1 cellular context compared by ENCODE assay signal in the genomic region with DNA sequence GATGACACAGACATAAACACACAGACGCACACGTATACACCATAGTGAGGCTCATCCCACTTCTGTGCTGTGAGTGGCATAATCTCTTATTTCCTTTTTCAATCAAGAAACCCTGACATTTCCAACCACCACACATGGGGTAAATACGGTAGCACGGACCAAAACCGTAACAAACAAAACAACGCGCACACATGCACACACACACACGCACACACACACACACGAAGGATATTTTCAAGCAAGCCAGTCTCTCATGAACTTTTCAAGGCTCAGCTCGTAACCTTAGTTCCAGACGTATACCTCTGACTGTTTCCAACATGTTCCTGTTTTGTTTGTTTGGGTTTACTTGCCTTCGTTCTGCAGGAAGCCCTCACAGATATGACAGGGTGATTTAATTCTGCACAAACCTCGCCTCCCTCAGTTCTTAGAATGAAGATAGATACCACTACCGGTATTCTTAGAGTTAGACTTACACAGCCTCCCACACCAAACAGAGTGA.
TF ChIP-seq lines count a peak whose summit lies in the region.

No MANE protein-coding gene starts in this region.

TF ChIP-seq in K562, 482 proteins besides CTCF, POLR2A, EP300 and RAD21 (continued from another document):
- TF ChIP-seq, protein P1, sequence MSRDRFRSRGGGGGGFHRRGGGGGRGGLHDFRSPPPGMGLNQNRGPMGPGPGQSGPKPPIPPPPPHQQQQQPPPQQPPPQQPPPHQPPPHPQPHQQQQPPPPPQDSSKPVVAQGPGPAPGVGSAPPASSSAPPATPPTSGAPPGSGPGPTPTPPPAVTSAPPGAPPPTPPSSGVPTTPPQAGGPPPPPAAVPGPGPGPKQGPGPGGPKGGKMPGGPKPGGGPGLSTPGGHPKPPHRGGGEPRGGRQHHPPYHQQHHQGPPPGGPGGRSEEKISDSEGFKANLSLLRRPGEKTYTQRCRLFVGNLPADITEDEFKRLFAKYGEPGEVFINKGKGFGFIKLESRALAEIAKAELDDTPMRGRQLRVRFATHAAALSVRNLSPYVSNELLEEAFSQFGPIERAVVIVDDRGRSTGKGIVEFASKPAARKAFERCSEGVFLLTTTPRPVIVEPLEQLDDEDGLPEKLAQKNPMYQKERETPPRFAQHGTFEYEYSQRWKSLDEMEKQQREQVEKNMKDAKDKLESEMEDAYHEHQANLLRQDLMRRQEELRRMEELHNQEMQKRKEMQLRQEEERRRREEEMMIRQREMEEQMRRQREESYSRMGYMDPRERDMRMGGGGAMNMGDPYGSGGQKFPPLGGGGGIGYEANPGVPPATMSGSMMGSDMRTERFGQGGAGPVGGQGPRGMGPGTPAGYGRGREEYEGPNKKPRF (IDR thresholded peaks at IDR 0.05; ENCODE audit: low read depth, low read length) = no peak
- TF ChIP-seq GATAD2B (IDR thresholded peaks at IDR 0.05; ENCODE audit: borderline replicate concordance) = no peak
- no peak for TF ChIP-seq MTA2 (IDR thresholded peaks at IDR 0.05; ENCODE audit: low read depth)
- TF ChIP-seq STAT5A (IDR thresholded peaks at IDR 0.05; ENCODE audit: borderline replicate concordance, low read length) = no peak
- no peak for TF ChIP-seq RBM25 (IDR thresholded peaks at IDR 0.05; ENCODE audit: low read depth, low read length, severe bottlenecking)
- TF ChIP-seq SUPT5H (IDR thresholded peaks at IDR 0.05) = no peak
- TF ChIP-seq ZBTB7A (IDR thresholded peaks at IDR 0.05; ENCODE audit: borderline replicate concordance, control insufficient read depth, low read depth, low read length) = no peak
- no peak for TF ChIP-seq NR2C2 (CRISPR knock-in tag; IDR thresholded peaks at IDR 0.05)
- no peak for TF ChIP-seq NR2C2 (tag; IDR thresholded peaks at IDR 0.05)
- TF ChIP-seq ATF1 (CRISPR knock-in tag; IDR thresholded peaks at IDR 0.05) = no peak
- TF ChIP-seq ATF1 (tag; IDR thresholded peaks at IDR 0.05) = peak; percentile 46; the same call in 1 of the 2 replicates
- TF ChIP-seq, protein P2, sequence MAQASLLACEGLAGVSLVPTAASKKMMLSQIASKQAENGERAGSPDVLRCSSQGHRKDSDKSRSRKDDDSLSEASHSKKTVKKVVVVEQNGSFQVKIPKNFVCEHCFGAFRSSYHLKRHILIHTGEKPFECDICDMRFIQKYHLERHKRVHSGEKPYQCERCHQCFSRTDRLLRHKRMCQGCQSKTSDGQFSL (CRISPR knock-in tag; IDR thresholded peaks at IDR 0.05) = no peak
- TF ChIP-seq, protein P2 (tag; IDR thresholded peaks at IDR 0.05) = no peak
- peak in 1 of 2 experiments; percentile 51; a peak in 1 of 4 replicates for TF ChIP-seq TBL1XR1 (IDR thresholded peaks at IDR 0.05; ENCODE audit: low read length in 2 of 2)
- TF ChIP-seq ELF2 (CRISPR knock-in tag; IDR thresholded peaks at IDR 0.05) = no peak
- TF ChIP-seq, protein P3, sequence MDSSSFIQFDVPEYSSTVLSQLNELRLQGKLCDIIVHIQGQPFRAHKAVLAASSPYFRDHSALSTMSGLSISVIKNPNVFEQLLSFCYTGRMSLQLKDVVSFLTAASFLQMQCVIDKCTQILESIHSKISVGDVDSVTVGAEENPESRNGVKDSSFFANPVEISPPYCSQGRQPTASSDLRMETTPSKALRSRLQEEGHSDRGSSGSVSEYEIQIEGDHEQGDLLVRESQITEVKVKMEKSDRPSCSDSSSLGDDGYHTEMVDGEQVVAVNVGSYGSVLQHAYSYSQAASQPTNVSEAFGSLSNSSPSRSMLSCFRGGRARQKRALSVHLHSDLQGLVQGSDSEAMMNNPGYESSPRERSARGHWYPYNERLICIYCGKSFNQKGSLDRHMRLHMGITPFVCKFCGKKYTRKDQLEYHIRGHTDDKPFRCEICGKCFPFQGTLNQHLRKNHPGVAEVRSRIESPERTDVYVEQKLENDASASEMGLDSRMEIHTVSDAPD (CRISPR knock-in tag; IDR thresholded peaks at IDR 0.05) = no peak
- TF ChIP-seq ZNF785 (CRISPR knock-in tag; IDR thresholded peaks at IDR 0.05) = no peak
- no peak for TF ChIP-seq TEAD2 (tag; IDR thresholded peaks at IDR 0.05)
- TF ChIP-seq SP1 (CRISPR knock-in tag; IDR thresholded peaks at IDR 0.05) = no peak
- TF ChIP-seq SNRNP70 (optimal IDR thresholded peaks at IDR 0.05; ENCODE audit: low read depth, low read length) = no peak
- no peak for TF ChIP-seq ZFP1 (CRISPR knock-in tag; IDR thresholded peaks at IDR 0.05)
- TF ChIP-seq HINFP (tag; conservative IDR thresholded peaks at IDR 0.05; ENCODE audit: low read depth) = no peak
- TF ChIP-seq, protein P4, sequence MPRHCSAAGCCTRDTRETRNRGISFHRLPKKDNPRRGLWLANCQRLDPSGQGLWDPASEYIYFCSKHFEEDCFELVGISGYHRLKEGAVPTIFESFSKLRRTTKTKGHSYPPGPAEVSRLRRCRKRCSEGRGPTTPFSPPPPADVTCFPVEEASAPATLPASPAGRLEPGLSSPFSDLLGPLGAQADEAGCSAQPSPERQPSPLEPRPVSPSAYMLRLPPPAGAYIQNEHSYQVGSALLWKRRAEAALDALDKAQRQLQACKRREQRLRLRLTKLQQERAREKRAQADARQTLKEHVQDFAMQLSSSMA (CRISPR knock-in tag; IDR thresholded peaks at IDR 0.05) = no peak
- TF ChIP-seq RAD51 (IDR thresholded peaks at IDR 0.05; ENCODE audit: borderline replicate concordance, low read depth) = no peak
- peak; percentile 30; the same call in 1 of the 2 replicates for TF ChIP-seq TEAD4 (IDR thresholded peaks at IDR 0.05; ENCODE audit: low read length)
- TF ChIP-seq TEAD4 (CRISPR knock-in tag; IDR thresholded peaks at IDR 0.05; ENCODE audit: borderline replicate concordance) = no peak
- no peak for TF ChIP-seq CREB1 (IDR thresholded peaks at IDR 0.05)
- TF ChIP-seq CREB1 (CRISPR knock-in tag; IDR thresholded peaks at IDR 0.05) = no peak
- TF ChIP-seq ETS2 (tag; IDR thresholded peaks at IDR 0.05; ENCODE audit: borderline replicate concordance, poor library complexity, severe bottlenecking) = no peak
- TF ChIP-seq NFIC (IDR thresholded peaks at IDR 0.05) = no peak
- TF ChIP-seq HNRNPH1 (optimal IDR thresholded peaks at IDR 0.05; ENCODE audit: low read depth, low read length) = no peak
- TF ChIP-seq, protein P5, sequence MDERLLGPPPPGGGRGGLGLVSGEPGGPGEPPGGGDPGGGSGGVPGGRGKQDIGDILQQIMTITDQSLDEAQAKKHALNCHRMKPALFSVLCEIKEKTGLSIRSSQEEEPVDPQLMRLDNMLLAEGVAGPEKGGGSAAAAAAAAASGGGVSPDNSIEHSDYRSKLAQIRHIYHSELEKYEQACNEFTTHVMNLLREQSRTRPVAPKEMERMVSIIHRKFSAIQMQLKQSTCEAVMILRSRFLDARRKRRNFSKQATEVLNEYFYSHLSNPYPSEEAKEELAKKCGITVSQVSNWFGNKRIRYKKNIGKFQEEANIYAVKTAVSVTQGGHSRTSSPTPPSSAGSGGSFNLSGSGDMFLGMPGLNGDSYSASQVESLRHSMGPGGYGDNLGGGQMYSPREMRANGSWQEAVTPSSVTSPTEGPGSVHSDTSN (CRISPR knock-in tag; IDR thresholded peaks at IDR 0.05; ENCODE audit: low read depth) = no peak
- TF ChIP-seq, protein P5 (tag; conservative IDR thresholded peaks at IDR 0.05; ENCODE audit: low read depth) = 0 out of 2 replicates have a peak, but pooled peaks have one; percentile 7
- TF ChIP-seq SETDB1 (IDR thresholded peaks at IDR 0.05; ENCODE audit: low read length) = no peak
- no peak for TF ChIP-seq KDM1A (IDR thresholded peaks at IDR 0.05)
- no peak for TF ChIP-seq RHOXF2B (CRISPR knock-in tag; conservative IDR thresholded peaks at IDR 0.05)
- no peak for TF ChIP-seq U2AF2 (optimal IDR thresholded peaks at IDR 0.05; ENCODE audit: low read depth, low read length)
- TF ChIP-seq ZNF764 (CRISPR knock-in tag; IDR thresholded peaks at IDR 0.05; ENCODE audit: low read depth) = no peak
- TF ChIP-seq CTCFL (IDR thresholded peaks at IDR 0.05; ENCODE audit: borderline replicate concordance, insufficient read depth, low read depth, low read length, poor library complexity, severe bottlenecking) = no peak
- no peak for TF ChIP-seq ZNF12 (CRISPR knock-in tag; IDR thresholded peaks at IDR 0.05)
- TF ChIP-seq ATF7 (IDR thresholded peaks at IDR 0.05) = 0 out of 2 replicates have a peak, but pooled peaks have one; percentile 22
- TF ChIP-seq SMAD4 (CRISPR knock-in tag; conservative IDR thresholded peaks at IDR 0.05) = no peak
- no peak for TF ChIP-seq THRAP3 (IDR thresholded peaks at IDR 0.05; ENCODE audit: borderline replicate concordance)
- no peak for TF ChIP-seq CAMTA2 (CRISPR knock-in tag; conservative IDR thresholded peaks at IDR 0.05)
- no peak for TF ChIP-seq ZNF408 (CRISPR knock-in tag; IDR thresholded peaks at IDR 0.05; ENCODE audit: low read depth)
- no peak for TF ChIP-seq BCOR (IDR thresholded peaks at IDR 0.05)
- no peak for TF ChIP-seq HLTF (IDR thresholded peaks at IDR 0.05)
- no peak for TF ChIP-seq CUX1 (CRISPR knock-in tag; IDR thresholded peaks at IDR 0.05)
- TF ChIP-seq FOXK2 (conservative IDR thresholded peaks at IDR 0.05 in 1 of 2, IDR thresholded peaks at IDR 0.05 in 1 of 2; ENCODE audit: low read depth in 2 of 2) = no peak
